8 cellular contexts compared by ENCODE assay signal in genomic region chr14:75222208-75222701, GRCh38. TPM values are rescaled to one million over a fixed set of nuclear protein-coding genes. Genes with fewer than 3 reads are reported as not detected.
DNase-seq lines count a peak whose midpoint lies in the region; ATAC-seq and TF ChIP-seq lines count a peak whose summit lies in the region.

No MANE protein-coding gene starts in this region.

- H3K4me1 ChIP-seq in lower lobe of right lung: peaks cover 12% of the 10 kb centered on the region

- ATAC-seq in HG03354 (IDR thresholded peaks at IDR 0.05; ENCODE audit: poor library complexity, severe bottlenecking, unreplicated experiment): peak; percentile 64
- ATAC-seq in lower lobe of right lung: peak; percentile 82 to 90

- DNase-seq in ELR (ENCODE audit: low read depth) (peak; percentile 97), amniotic stem cell (lab: John Stamatoyannopoulos, UW) (peak; percentile 45), lower lobe of right lung (peak; percentile 73), occipital lobe (lab: John Stamatoyannopoulos, UW) (no peak), NCI-H69 (lab: John Stamatoyannopoulos, UW) (no peak), OCI-M2 (lab: John Stamatoyannopoulos, UW; ENCODE audit: unreplicated experiment) (no peak), NCI-H748 (lab: John Stamatoyannopoulos, UW; ENCODE audit: unreplicated experiment) (no peak)

- no peaks in the 10 kb centered on the region for H3K27me3 ChIP-seq in lower lobe of right lung (ENCODE audit: low read depth)

- H3K9me3 ChIP-seq in lower lobe of right lung: no peaks in the 10 kb centered on the region

- no peaks in the 10 kb centered on the region for H3K36me3 ChIP-seq in lower lobe of right lung

- TF ChIP-seq CTCF in lower lobe of right lung (IDR thresholded peaks at IDR 0.05): no peak

- H3K4me3 ChIP-seq in lower lobe of right lung: no peak overlapping the region

- no peak overlapping the region for H3K27ac ChIP-seq in lower lobe of right lung

- intact Hi-C loops in lower lobe of right lung (cut with DNase I): no loop called here

RNA-seq across cellular contexts. Expression of gene TMED10, which starts 45.8 kb away (rescaled TPM):
- 286 TPM for total RNA-seq in lower lobe of right lung
- total RNA-seq in occipital lobe: 135 TPM

RNA-seq across cellular contexts. Expression of gene FOS, which starts 56.4 kb away (rescaled TPM):
- total RNA-seq in lower lobe of right lung (302 TPM), occipital lobe (51.2 TPM)

Comparison
In these comparisons a context has a peak if more than half of its experiments do, and no peak if none do; other contexts are left out.
1. DNase-seq: peak in ELR (single experiment), amniotic stem cell (single experiment) and lower lobe of right lung (single experiment); none in occipital lobe (single experiment), NCI-H69 (single experiment), OCI-M2 (single experiment) and NCI-H748 (single experiment).